In the genomic region with DNA sequence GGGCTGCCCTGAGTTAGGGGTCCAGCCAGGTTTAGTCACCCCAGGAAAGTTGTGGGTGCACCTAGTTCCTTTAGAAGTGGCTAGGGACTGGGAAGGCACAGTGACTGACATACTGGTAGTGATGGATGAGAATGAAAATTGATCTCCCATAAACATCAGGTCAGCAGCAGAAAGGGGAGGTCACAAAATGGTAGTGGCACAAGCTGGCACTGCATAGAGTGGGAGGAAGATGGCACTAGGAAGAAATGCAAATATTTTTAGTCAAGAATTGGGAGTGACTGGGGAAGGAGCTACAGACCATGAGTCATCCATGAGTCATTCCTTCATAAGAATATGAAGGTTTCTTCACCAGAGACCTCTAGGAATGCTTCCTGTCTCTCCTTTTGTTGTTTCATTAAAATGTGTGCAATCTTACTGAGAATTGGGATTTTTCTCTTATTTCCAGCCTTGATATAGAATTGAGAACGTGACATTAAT, we compare ENCODE assay signal across 1 cellular context.
A peak's percentile ranks its signal among the peaks of the same experiment; 100 is the strongest.
TF ChIP-seq lines count a peak whose summit lies in the region.

No MANE protein-coding gene starts in this region.

TF ChIP-seq in K562, 482 proteins besides CTCF, POLR2A, EP300 and RAD21 (continued from another document and continues in another):
- TF ChIP-seq, protein P1, sequence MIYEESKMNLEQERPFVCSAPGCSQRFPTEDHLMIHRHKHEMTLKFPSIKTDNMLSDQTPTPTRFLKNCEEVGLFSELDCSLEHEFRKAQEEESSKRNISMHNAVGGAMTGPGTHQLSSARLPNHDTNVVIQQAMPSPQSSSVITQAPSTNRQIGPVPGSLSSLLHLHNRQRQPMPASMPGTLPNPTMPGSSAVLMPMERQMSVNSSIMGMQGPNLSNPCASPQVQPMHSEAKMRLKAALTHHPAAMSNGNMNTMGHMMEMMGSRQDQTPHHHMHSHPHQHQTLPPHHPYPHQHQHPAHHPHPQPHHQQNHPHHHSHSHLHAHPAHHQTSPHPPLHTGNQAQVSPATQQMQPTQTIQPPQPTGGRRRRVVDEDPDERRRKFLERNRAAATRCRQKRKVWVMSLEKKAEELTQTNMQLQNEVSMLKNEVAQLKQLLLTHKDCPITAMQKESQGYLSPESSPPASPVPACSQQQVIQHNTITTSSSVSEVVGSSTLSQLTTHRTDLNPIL (CRISPR knock-in tag; IDR thresholded peaks at IDR 0.05), result no peak
- TF ChIP-seq IFI16 (CRISPR knock-in tag; IDR thresholded peaks at IDR 0.05) (no peak), SREBF2 (CRISPR knock-in tag; IDR thresholded peaks at IDR 0.05) (no peak), ZNF24 (IDR thresholded peaks at IDR 0.05) (peak; percentile 84), ZNF830 (CRISPR knock-in tag; IDR thresholded peaks at IDR 0.05) (no peak), WHSC1 (IDR thresholded peaks at IDR 0.05; ENCODE audit: low read length) (no peak), ZNF766 (CRISPR knock-in tag; conservative IDR thresholded peaks at IDR 0.05) (peak; percentile 99), HSF4 (CRISPR knock-in tag; IDR thresholded peaks at IDR 0.05; ENCODE audit: borderline replicate concordance) (no peak), PHF20 (IDR thresholded peaks at IDR 0.05; ENCODE audit: partially characterized antibody) (no peak), ZNF583 (CRISPR knock-in tag; IDR thresholded peaks at IDR 0.05) (no peak), MYBL2 (IDR thresholded peaks at IDR 0.05; ENCODE audit: low read depth) (no peak), MYBL2 (CRISPR knock-in tag; IDR thresholded peaks at IDR 0.05; ENCODE audit: borderline replicate concordance) (no peak), FOXM1 (IDR thresholded peaks at IDR 0.05; ENCODE audit: low read depth) (no peak), FOXM1 (CRISPR knock-in tag; IDR thresholded peaks at IDR 0.05; ENCODE audit: low read depth) (no peak), EP400 (IDR thresholded peaks at IDR 0.05) (no peak), ZNF282 (CRISPR knock-in tag; IDR thresholded peaks at IDR 0.05) (no peak), SMARCA4 (IDR thresholded peaks at IDR 0.05) (peak; percentile 94), SMARCC2 (IDR thresholded peaks at IDR 0.05; ENCODE audit: low read depth) (peak; percentile 85; the same call in 1 of the 2 replicates), BRF1 (IDR thresholded peaks at IDR 0.05; ENCODE audit: borderline replicate concordance, extremely low read depth, insufficient read length) (no peak), ATF7 (IDR thresholded peaks at IDR 0.05) (peak; percentile 72), SAP30 (IDR thresholded peaks at IDR 0.05; ENCODE audit: borderline replicate concordance, insufficient read depth, low read depth, low read length, poor library complexity, severe bottlenecking) (no peak), ZNF695 (CRISPR knock-in tag; IDR thresholded peaks at IDR 0.05) (no peak), NCOA4 (IDR thresholded peaks at IDR 0.05; ENCODE audit: partially characterized antibody) (no peak), RBM17 (IDR thresholded peaks at IDR 0.05; ENCODE audit: borderline replicate concordance, low read depth, low read length) (no peak), KLF1 (tag; IDR thresholded peaks at IDR 0.05) (no peak), TEAD1 (CRISPR knock-in tag; IDR thresholded peaks at IDR 0.05) (no peak), JUNB (CRISPR knock-in tag; conservative IDR thresholded peaks at IDR 0.05) (peak; percentile 96), KLF10 (CRISPR knock-in tag; IDR thresholded peaks at IDR 0.05) (no peak), RHOXF2B (CRISPR knock-in tag; conservative IDR thresholded peaks at IDR 0.05) (no peak), BACH1 (tag; IDR thresholded peaks at IDR 0.05) (0 out of 2 replicates have a peak, but pooled peaks have one; percentile 32), TCF7L2 (IDR thresholded peaks at IDR 0.05; ENCODE audit: low read depth, low read length) (no peak), CEBPB (tag; IDR thresholded peaks at IDR 0.05) (peak; percentile 28; the same call in 1 of the 2 replicates), CEBPG (CRISPR knock-in tag; IDR thresholded peaks at IDR 0.05) (no peak), CEBPG (tag; conservative IDR thresholded peaks at IDR 0.05 in 1 of 2, IDR thresholded peaks at IDR 0.05 in 1 of 2) (peak in 1 of 2 experiments; percentile 58; a peak in 1 of 4 replicates), DPF2 (IDR thresholded peaks at IDR 0.05) (peak; percentile 94), CTBP1 (IDR thresholded peaks at IDR 0.05; ENCODE audit: borderline replicate concordance) (no peak), NFIC (IDR thresholded peaks at IDR 0.05) (no peak), FOXK1 (CRISPR knock-in tag; IDR thresholded peaks at IDR 0.05; ENCODE audit: borderline replicate concordance) (no peak), JUND (IDR thresholded peaks at IDR 0.05; ENCODE audit: borderline replicate concordance, low read depth, low read length) (peak; percentile 100), JUND (tag; IDR thresholded peaks at IDR 0.05; ENCODE audit: borderline replicate concordance, low read depth, low read length) (peak; percentile 100), TAF9B (IDR thresholded peaks at IDR 0.05; ENCODE audit: partially characterized antibody) (no peak), SNIP1 (IDR thresholded peaks at IDR 0.05; ENCODE audit: low read depth) (no peak), ZNF217 (CRISPR knock-in tag; IDR thresholded peaks at IDR 0.05) (no peak), FOSL1 (tag; conservative IDR thresholded peaks at IDR 0.05) (peak; percentile 99), NCOA6 (IDR thresholded peaks at IDR 0.05) (no peak)
- TF ChIP-seq, protein P2, sequence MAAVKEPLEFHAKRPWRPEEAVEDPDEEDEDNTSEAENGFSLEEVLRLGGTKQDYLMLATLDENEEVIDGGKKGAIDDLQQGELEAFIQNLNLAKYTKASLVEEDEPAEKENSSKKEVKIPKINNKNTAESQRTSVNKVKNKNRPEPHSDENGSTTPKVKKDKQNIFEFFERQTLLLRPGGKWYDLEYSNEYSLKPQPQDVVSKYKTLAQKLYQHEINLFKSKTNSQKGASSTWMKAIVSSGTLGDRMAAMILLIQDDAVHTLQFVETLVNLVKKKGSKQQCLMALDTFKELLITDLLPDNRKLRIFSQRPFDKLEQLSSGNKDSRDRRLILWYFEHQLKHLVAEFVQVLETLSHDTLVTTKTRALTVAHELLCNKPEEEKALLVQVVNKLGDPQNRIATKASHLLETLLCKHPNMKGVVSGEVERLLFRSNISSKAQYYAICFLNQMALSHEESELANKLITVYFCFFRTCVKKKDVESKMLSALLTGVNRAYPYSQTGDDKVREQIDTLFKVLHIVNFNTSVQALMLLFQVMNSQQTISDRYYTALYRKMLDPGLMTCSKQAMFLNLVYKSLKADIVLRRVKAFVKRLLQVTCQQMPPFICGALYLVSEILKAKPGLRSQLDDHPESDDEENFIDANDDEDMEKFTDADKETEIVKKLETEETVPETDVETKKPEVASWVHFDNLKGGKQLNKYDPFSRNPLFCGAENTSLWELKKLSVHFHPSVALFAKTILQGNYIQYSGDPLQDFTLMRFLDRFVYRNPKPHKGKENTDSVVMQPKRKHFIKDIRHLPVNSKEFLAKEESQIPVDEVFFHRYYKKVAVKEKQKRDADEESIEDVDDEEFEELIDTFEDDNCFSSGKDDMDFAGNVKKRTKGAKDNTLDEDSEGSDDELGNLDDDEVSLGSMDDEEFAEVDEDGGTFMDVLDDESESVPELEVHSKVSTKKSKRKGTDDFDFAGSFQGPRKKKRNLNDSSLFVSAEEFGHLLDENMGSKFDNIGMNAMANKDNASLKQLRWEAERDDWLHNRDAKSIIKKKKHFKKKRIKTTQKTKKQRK (IDR thresholded peaks at IDR 0.05; ENCODE audit: borderline replicate concordance, low read depth, low read length), result no peak
- TF ChIP-seq, protein P3, sequence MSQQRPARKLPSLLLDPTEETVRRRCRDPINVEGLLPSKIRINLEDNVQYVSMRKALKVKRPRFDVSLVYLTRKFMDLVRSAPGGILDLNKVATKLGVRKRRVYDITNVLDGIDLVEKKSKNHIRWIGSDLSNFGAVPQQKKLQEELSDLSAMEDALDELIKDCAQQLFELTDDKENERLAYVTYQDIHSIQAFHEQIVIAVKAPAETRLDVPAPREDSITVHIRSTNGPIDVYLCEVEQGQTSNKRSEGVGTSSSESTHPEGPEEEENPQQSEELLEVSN (IDR thresholded peaks at IDR 0.05; ENCODE audit: borderline replicate concordance in 1 of 2, extremely low read depth in 1 of 2, insufficient read depth in 1 of 2, insufficient read length in 1 of 2, low read depth in 1 of 2, low read length in 1 of 2, poor library complexity in 1 of 2, severe bottlenecking in 1 of 2), result no peak
- TF ChIP-seq, protein P4, sequence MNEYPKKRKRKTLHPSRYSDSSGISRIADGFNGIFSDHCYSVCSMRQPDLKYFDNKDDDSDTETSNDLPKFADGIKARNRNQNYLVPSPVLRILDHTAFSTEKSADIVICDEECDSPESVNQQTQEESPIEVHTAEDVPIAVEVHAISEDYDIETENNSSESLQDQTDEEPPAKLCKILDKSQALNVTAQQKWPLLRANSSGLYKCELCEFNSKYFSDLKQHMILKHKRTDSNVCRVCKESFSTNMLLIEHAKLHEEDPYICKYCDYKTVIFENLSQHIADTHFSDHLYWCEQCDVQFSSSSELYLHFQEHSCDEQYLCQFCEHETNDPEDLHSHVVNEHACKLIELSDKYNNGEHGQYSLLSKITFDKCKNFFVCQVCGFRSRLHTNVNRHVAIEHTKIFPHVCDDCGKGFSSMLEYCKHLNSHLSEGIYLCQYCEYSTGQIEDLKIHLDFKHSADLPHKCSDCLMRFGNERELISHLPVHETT (CRISPR knock-in tag; conservative IDR thresholded peaks at IDR 0.05 in 1 of 2, IDR thresholded peaks at IDR 0.05 in 1 of 2), result no peak; a peak in 1 of 4 replicates
- TF ChIP-seq, protein P5, sequence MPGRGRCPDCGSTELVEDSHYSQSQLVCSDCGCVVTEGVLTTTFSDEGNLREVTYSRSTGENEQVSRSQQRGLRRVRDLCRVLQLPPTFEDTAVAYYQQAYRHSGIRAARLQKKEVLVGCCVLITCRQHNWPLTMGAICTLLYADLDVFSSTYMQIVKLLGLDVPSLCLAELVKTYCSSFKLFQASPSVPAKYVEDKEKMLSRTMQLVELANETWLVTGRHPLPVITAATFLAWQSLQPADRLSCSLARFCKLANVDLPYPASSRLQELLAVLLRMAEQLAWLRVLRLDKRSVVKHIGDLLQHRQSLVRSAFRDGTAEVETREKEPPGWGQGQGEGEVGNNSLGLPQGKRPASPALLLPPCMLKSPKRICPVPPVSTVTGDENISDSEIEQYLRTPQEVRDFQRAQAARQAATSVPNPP (IDR thresholded peaks at IDR 0.05; ENCODE audit: borderline replicate concordance, insufficient read depth, insufficient read length), result no peak
- TF ChIP-seq, protein P6, sequence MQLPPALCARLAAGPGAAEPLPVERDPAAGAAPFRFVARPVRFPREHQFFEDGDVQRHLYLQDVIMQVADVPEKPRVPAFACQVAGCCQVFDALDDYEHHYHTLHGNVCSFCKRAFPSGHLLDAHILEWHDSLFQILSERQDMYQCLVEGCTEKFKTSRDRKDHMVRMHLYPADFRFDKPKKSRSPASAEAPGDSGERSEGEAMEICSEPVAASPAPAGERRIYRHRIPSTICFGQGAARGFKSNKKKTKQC (CRISPR knock-in tag; IDR thresholded peaks at IDR 0.05), result no peak
- TF ChIP-seq, protein P7, sequence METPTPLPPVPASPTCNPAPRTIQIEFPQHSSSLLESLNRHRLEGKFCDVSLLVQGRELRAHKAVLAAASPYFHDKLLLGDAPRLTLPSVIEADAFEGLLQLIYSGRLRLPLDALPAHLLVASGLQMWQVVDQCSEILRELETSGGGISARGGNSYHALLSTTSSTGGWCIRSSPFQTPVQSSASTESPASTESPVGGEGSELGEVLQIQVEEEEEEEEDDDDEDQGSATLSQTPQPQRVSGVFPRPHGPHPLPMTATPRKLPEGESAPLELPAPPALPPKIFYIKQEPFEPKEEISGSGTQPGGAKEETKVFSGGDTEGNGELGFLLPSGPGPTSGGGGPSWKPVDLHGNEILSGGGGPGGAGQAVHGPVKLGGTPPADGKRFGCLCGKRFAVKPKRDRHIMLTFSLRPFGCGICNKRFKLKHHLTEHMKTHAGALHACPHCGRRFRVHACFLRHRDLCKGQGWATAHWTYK (CRISPR knock-in tag; IDR thresholded peaks at IDR 0.05), result no peak
- TF ChIP-seq, protein P8, sequence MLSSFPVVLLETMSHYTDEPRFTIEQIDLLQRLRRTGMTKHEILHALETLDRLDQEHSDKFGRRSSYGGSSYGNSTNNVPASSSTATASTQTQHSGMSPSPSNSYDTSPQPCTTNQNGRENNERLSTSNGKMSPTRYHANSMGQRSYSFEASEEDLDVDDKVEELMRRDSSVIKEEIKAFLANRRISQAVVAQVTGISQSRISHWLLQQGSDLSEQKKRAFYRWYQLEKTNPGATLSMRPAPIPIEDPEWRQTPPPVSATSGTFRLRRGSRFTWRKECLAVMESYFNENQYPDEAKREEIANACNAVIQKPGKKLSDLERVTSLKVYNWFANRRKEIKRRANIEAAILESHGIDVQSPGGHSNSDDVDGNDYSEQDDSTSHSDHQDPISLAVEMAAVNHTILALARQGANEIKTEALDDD (IDR thresholded peaks at IDR 0.05), result 0 out of 2 replicates have a peak, but pooled peaks have one; percentile 15
- TF ChIP-seq, protein P9, sequence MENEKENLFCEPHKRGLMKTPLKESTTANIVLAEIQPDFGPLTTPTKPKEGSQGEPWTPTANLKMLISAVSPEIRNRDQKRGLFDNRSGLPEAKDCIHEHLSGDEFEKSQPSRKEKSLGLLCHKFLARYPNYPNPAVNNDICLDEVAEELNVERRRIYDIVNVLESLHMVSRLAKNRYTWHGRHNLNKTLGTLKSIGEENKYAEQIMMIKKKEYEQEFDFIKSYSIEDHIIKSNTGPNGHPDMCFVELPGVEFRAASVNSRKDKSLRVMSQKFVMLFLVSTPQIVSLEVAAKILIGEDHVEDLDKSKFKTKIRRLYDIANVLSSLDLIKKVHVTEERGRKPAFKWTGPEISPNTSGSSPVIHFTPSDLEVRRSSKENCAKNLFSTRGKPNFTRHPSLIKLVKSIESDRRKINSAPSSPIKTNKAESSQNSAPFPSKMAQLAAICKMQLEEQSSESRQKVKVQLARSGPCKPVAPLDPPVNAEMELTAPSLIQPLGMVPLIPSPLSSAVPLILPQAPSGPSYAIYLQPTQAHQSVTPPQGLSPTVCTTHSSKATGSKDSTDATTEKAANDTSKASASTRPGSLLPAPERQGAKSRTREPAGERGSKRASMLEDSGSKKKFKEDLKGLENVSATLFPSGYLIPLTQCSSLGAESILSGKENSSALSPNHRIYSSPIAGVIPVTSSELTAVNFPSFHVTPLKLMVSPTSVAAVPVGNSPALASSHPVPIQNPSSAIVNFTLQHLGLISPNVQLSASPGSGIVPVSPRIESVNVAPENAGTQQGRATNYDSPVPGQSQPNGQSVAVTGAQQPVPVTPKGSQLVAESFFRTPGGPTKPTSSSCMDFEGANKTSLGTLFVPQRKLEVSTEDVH (IDR thresholded peaks at IDR 0.05; ENCODE audit: low read depth, partially characterized antibody), result no peak
